In the genomic region with DNA sequence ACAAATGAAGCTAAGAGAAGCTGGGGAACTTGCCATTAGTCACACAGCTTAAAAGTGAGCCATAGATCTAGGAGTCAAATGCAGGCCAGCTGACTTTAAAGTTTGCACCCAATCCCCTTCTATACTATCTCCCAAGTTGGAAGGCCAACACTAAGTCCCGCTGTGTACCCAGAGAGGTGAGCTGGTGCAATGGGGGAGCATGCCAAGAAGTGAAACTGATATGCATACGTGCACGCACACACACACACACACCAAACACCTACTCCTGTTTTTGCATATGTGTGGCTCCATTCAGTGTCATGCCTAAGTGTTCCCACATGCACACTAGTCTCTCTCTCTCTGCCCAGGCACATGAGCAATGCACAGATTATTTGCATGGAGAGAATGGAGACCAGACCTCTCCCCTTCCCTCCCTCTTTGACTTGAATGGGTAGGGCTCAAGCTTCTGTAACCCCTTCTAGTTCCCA, we compare ENCODE assay signal across 12 cellular contexts. TPM values are rescaled to one million over a fixed set of nuclear protein-coding genes. Genes with fewer than 3 reads are reported as not detected.
DNase-seq lines count a peak whose midpoint lies in the region; ATAC-seq and TF ChIP-seq lines count a peak whose summit lies in the region.
"Had no signal": no experiment of that assay in that cellular context is flagged by ENCODE, and none has a peak within 500 bp of the region (broad histone marks: within the 10 kb centered on the region; RNA-seq: fewer than 3 reads in every experiment).

No MANE protein-coding gene starts in this region.

- 83% methylated on average over 2 of the region's 3 CpGs for WGBS in SK-N-SH (ENCODE audit: low lambda C conversion rate)

- H3K27me3 Mint-ChIP-seq in IgD-negative memory B cell, result no peaks in the 10 kb centered on the region
- no peaks in the 10 kb centered on the region for H3K27me3 Mint-ChIP-seq in stimulated activated memory B cell treated with anti-CD40 and anti-IgM and Interleukin-4, amounts not matched to agents 10 μg/mL and 1 μg/mL and 100 μg/mL, for 72 hours

- no peak for TF ChIP-seq RAD21 in SK-N-SH (IDR thresholded peaks at IDR 0.05; ENCODE audit: low read length)

- H3K4me1 Mint-ChIP-seq in IgD-negative memory B cell, result peaks cover 17 to 50% (median 36%) of the 10 kb centered on the region in 3 donors
- peaks cover 57% of the 10 kb centered on the region for H3K4me1 Mint-ChIP-seq in stimulated activated memory B cell treated with anti-CD40 and anti-IgM and Interleukin-4, amounts not matched to agents 10 μg/mL and 1 μg/mL and 100 μg/mL, for 72 hours

- POLR2A ChIA-PET in SK-N-SH (lab: Yijun Ruan, JAX), result interaction anchor here (1.4 to 1.7 kb wide), 2 partner anchors 24 to 76 kb away, joined by 7 to 8 read pairs; no protein-coding TSS in a partner anchor

- DNase-seq in SK-N-SH (no peak), NCI-H1417 treated with DMSO at 0.1 percent for 48 hours (lab: John Stamatoyannopoulos, UW) (no peak), COLO668 (lab: John Stamatoyannopoulos, UW; ENCODE audit: unreplicated experiment) (no peak), glomerular visceral epithelial cell (ENCODE audit: extremely low spot score) (no peak)
- DNase-seq: mesendoderm had no signal

- ATAC-seq in SK-N-SH treated with all-trans-retinoic acid at 6 μM for 48 hours, result peak; percentile 28; the same call in 1 of the 3 replicates
- peak; percentile 72 for ATAC-seq in HG02610 (IDR thresholded peaks at IDR 0.05; ENCODE audit: unreplicated experiment)
- ATAC-seq in stimulated activated memory B cell treated with anti-CD40 and anti-IgM and Interleukin-4, amounts not matched to agents 10 μg/mL and 1 μg/mL and 100 μg/mL, for 72 hours, result peak; percentile 55

- no peaks in the 10 kb centered on the region for H3K9me3 ChIP-seq in SK-N-SH

- H3F3A ChIP-seq in SK-N-SH (replicated peaks; ENCODE audit: insufficient read depth), result no peaks in the 10 kb centered on the region

- H3K9me2 ChIP-seq in SK-N-SH, result no peaks in the 10 kb centered on the region

- TF ChIP-seq CTCF in SK-N-SH (IDR thresholded peaks at IDR 0.05), result no peak

- H3K27ac ChIP-seq in SK-N-SH (ENCODE audit: low read depth in 2 of 2, low read length in 1 of 2), result peak overlapping the region in 1 of 2 experiments; percentile 77; a peak in 2 of 4 replicates

- H3K4me3 ChIP-seq in SK-N-SH (ENCODE audit: low read depth in 2 of 2, low read length in 1 of 2), result no peak overlapping the region

- H4K20me1 ChIP-seq in SK-N-SH (ENCODE audit: insufficient read depth), result no peaks in the 10 kb centered on the region

- H3K27me3 ChIP-seq in SK-N-SH (ENCODE audit: insufficient read depth), result peaks cover 21% of the 10 kb centered on the region; the same call in 1 of the 2 replicates

- H3K36me3 ChIP-seq in SK-N-SH (replicated peaks in 1 of 2; ENCODE audit: control insufficient read depth in 1 of 2, insufficient read depth in 2 of 2, low read length in 1 of 2), result no peaks in the 10 kb centered on the region

- no peak overlapping the region for H3K4me2 ChIP-seq in SK-N-SH

- no peaks in the 10 kb centered on the region for H3K36me3 Mint-ChIP-seq in IgD-negative memory B cell
- no peaks in the 10 kb centered on the region for H3K36me3 Mint-ChIP-seq in stimulated activated memory B cell treated with anti-CD40 and anti-IgM and Interleukin-4, amounts not matched to agents 10 μg/mL and 1 μg/mL and 100 μg/mL, for 72 hours

- no peaks in the 10 kb centered on the region for H3K79me2 ChIP-seq in SK-N-SH (ENCODE audit: insufficient read depth)

- no peak overlapping the region for H3K9ac ChIP-seq in SK-N-SH

- no peaks in the 10 kb centered on the region for H3K9me3 Mint-ChIP-seq in IgD-negative memory B cell
- no peaks in the 10 kb centered on the region for H3K9me3 Mint-ChIP-seq in stimulated activated memory B cell treated with anti-CD40 and anti-IgM and Interleukin-4, amounts not matched to agents 10 μg/mL and 1 μg/mL and 100 μg/mL, for 72 hours

- H2AFZ ChIP-seq in SK-N-SH (ENCODE audit: low read depth), result no peak overlapping the region

- CTCF ChIA-PET in SK-N-SH (lab: Yijun Ruan, JAX), result interaction anchor here (1.3 to 22.5 kb wide), 7 partner anchors 6 to 274 kb away, joined by 3 to 795 read pairs (median 4); a partner anchor contains a TSS

- peak overlapping the region in 3 of 4 donors; percentile 8 to 84 (median 37) for H3K4me3 Mint-ChIP-seq in IgD-negative memory B cell
- no peak overlapping the region for H3K4me3 Mint-ChIP-seq in stimulated activated memory B cell treated with anti-CD40 and anti-IgM and Interleukin-4, amounts not matched to agents 10 μg/mL and 1 μg/mL and 100 μg/mL, for 72 hours

- no peak for TF ChIP-seq EP300 in SK-N-SH (IDR thresholded peaks at IDR 0.05; ENCODE audit: borderline replicate concordance in 1 of 2, low read depth in 1 of 2, low read length in 1 of 2)

- H3K4me1 ChIP-seq in SK-N-SH (ENCODE audit: control insufficient read depth in 1 of 2, insufficient read depth in 2 of 2, low read depth in 1 of 2, low read length in 1 of 2), result peaks cover 0 to 26% of the 10 kb centered on the region in 2 experiments; a peak in 1 of 4 replicates

- H3K27ac Mint-ChIP-seq in IgD-negative memory B cell, result peak overlapping the region in 2 of 3 donors; percentile 15 to 61
- peak overlapping the region; percentile 39 for H3K27ac Mint-ChIP-seq in stimulated activated memory B cell treated with anti-CD40 and anti-IgM and Interleukin-4, amounts not matched to agents 10 μg/mL and 1 μg/mL and 100 μg/mL, for 72 hours

TF ChIP-seq in SK-N-SH treated with all-trans-retinoic acid at 6 μM for 48 hours, 23 proteins besides CTCF, POLR2A, EP300 and RAD21:
- TF ChIP-seq ZFP3 (CRISPR knock-in tag; IDR thresholded peaks at IDR 0.05), result no peak
- no peak for TF ChIP-seq BACH2 (CRISPR knock-in tag; IDR thresholded peaks at IDR 0.05; ENCODE audit: borderline replicate concordance)
- TF ChIP-seq SNAI2 (CRISPR knock-in tag; IDR thresholded peaks at IDR 0.05), result no peak
- TF ChIP-seq ARNTL (CRISPR knock-in tag; IDR thresholded peaks at IDR 0.05; ENCODE audit: borderline replicate concordance, low read depth), result no peak
- no peak for TF ChIP-seq TOX (CRISPR knock-in tag; IDR thresholded peaks at IDR 0.05; ENCODE audit: borderline replicate concordance)
- TF ChIP-seq OSR1 (CRISPR knock-in tag; IDR thresholded peaks at IDR 0.05), result no peak
- TF ChIP-seq ESRRG (CRISPR knock-in tag; IDR thresholded peaks at IDR 0.05), result no peak
- TF ChIP-seq, protein P1, sequence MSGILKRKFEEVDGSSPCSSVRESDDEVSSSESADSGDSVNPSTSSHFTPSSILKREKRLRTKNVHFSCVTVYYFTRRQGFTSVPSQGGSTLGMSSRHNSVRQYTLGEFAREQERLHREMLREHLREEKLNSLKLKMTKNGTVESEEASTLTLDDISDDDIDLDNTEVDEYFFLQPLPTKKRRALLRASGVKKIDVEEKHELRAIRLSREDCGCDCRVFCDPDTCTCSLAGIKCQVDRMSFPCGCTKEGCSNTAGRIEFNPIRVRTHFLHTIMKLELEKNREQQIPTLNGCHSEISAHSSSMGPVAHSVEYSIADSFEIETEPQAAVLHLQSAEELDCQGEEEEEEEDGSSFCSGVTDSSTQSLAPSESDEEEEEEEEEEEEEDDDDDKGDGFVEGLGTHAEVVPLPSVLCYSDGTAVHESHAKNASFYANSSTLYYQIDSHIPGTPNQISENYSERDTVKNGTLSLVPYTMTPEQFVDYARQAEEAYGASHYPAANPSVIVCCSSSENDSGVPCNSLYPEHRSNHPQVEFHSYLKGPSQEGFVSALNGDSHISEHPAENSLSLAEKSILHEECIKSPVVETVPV (CRISPR knock-in tag; IDR thresholded peaks at IDR 0.05), result no peak

TF ChIP-seq in SK-N-SH, 30 proteins besides CTCF, POLR2A, EP300 and RAD21:
- TF ChIP-seq RFX5 (IDR thresholded peaks at IDR 0.05; ENCODE audit: low read length), result no peak

RNA-seq across cellular contexts. Expression of a gene that starts 5.4 kb away (rescaled TPM):
- polyA plus RNA-seq in SK-N-SH (2012; rRNA removed) (0.02 TPM in 1 of 2 replicates, not detected in the other), IgD-negative memory B cell (2.4 TPM)
- polyA plus RNA-seq in SK-N-SH (2012; cell fraction: cytosol; rRNA removed), result 0.01 and 0.05 TPM in 2 replicates
- 0.05 and 0.07 TPM in 2 replicates for polyA plus RNA-seq in SK-N-SH (2012; cell fraction: nucleus; rRNA removed)
- polyA plus RNA-seq: AG04450, fibroblast of lung had no signal

RNA-seq across cellular contexts. Expression of a gene that starts 26.4 kb away (rescaled TPM):
- polyA plus RNA-seq in SK-N-SH (2012; rRNA removed), result 0.06 and 0.08 TPM in 2 replicates
- polyA plus RNA-seq in SK-N-SH (2012; cell fraction: cytosol; rRNA removed), result 0.05 and 0.13 TPM in 2 replicates
- 0.23 and 0.30 TPM in 2 replicates for polyA plus RNA-seq in SK-N-SH (2012; cell fraction: nucleus; rRNA removed)
- 0.86 TPM for polyA plus RNA-seq in IgD-negative memory B cell
- polyA plus RNA-seq: AG04450, fibroblast of lung had no signal

RNA-seq across cellular contexts. Expression of a gene that starts 54.4 kb away (rescaled TPM):
- polyA plus RNA-seq in SK-N-SH (2012; rRNA removed), result not detected in 2 replicates
- polyA plus RNA-seq in SK-N-SH (2012; cell fraction: cytosol; rRNA removed), result not detected in 2 replicates
- polyA plus RNA-seq in SK-N-SH (2012; cell fraction: nucleus; rRNA removed), result not detected in 2 replicates
- polyA plus RNA-seq in IgD-negative memory B cell, result not detected
- polyA plus RNA-seq: AG04450, fibroblast of lung, urinary bladder had no signal
